ENCODE assay signal across 9 cellular contexts in the genomic region with DNA sequence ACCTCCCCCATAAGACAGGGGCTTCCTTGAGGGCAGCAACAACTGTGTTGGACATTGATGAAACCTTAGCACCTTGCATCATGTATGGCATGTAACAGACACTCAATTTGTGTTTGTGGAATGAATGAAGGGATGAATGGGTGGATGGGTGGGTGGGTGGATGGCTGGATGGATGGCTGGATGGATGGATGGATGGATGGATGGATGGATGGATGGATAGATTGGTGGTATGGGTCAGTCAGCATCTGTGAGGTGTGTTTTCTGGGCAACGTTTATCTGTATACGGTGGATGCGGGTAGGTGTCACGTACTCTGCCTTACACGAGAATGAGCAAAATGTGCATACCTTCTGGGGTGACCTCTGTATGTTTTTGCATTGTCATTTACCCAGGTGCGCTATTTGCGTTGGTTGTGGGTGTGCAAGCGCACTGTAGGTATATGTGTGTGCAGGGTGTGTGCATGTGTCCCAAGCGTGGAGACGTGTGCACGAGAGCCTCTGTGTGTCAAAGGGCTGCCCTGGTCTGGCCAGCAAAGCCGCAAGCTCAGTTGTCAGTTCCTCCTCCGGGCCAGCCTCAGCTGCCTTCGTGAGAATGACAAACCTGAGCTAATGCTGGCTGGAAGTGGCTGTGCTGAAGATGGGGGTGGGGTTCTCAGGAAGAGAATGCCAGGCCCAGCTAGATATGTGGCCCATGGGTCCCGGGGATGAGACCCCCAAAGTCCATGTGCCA. TPM values are rescaled to one million over a fixed set of nuclear protein-coding genes. Genes with fewer than 3 reads are reported as not detected.
DNase-seq lines count a peak whose midpoint lies in the region; ATAC-seq and TF ChIP-seq lines count a peak whose summit lies in the region.
"Had no signal": no experiment of that assay in that cellular context is flagged by ENCODE, and none has a peak within 500 bp of the region (broad histone marks: within the 10 kb centered on the region; RNA-seq: fewer than 3 reads in every experiment).

No MANE protein-coding gene starts in this region.

- POLR2A ChIA-PET in T-cell (lab: Charles Lee) = interaction anchor here in 1 of 2 donors (0.6 kb wide), 1 partner anchor 112 kb away, joined by 3 read pairs; no protein-coding TSS in a partner anchor

- H3K4me1 Mint-ChIP-seq in T-cell (peaks cover 66 to 85% (median 80%) of the 10 kb centered on the region in 3 donors), osteocyte (ENCODE audit: unreplicated experiment) (peaks cover 38% of the 10 kb centered on the region)

- H3K4me3 ChIP-seq in coronary artery = no peak overlapping the region

- H3K4me3 Mint-ChIP-seq in T-cell (peak overlapping the region; percentile 74 to 90 (median 83)), osteocyte (ENCODE audit: unreplicated experiment) (no peak overlapping the region)

- H3K27ac Mint-ChIP-seq in T-cell = peak overlapping the region; percentile 94 to 98
- peak overlapping the region; percentile 50 for H3K27ac Mint-ChIP-seq in osteocyte (ENCODE audit: unreplicated experiment)

- H3K9me3 Mint-ChIP-seq in T-cell (no peaks in the 10 kb centered on the region), osteocyte (ENCODE audit: unreplicated experiment) (no peaks in the 10 kb centered on the region)

- TF ChIP-seq CTCF in osteocyte (IDR thresholded peaks at IDR 0.05) = no peak
- no peak for TF ChIP-seq CTCF in coronary artery (IDR thresholded peaks at IDR 0.05)

- H3K27me3 Mint-ChIP-seq in T-cell (peaks cover 0 to 6% of the 10 kb centered on the region in 2 donors), osteocyte (ENCODE audit: unreplicated experiment) (no peaks in the 10 kb centered on the region)

- H3K36me3 Mint-ChIP-seq in T-cell (peaks cover 5% of the 10 kb centered on the region), osteocyte (ENCODE audit: unreplicated experiment) (no peaks in the 10 kb centered on the region)

- CTCF ChIA-PET in T-cell (lab: Charles Lee) = interaction anchor here (0.5 to 1.0 kb wide), 3 partner anchors 22 to 36 kb away, joined by 3 to 5 read pairs (median 3); no protein-coding TSS in a partner anchor

- peak; percentile 15 for ATAC-seq in GM19025 (IDR thresholded peaks at IDR 0.05; ENCODE audit: low read depth, unreplicated experiment)
- peak; percentile 38 for ATAC-seq in HG02885 (IDR thresholded peaks at IDR 0.05; ENCODE audit: poor library complexity, unreplicated experiment)
- no peak for ATAC-seq in T-cell (replicated peaks in 1 of 4)
- ATAC-seq in HG02981 (IDR thresholded peaks at IDR 0.05; ENCODE audit: unreplicated experiment) = no peak
- ATAC-seq: HCT116 had no signal

- H3K27ac ChIP-seq in coronary artery = peak overlapping the region in 1 of 2 donors; percentile 55

- DNase-seq in T-cell = peak in 1 of 34 experiments; percentile 24
- no peak for DNase-seq in osteocyte (ENCODE audit: extremely low spot score, unreplicated experiment)
- no peak for DNase-seq in coronary artery (ENCODE audit: low spot score)
- DNase-seq in superior temporal gyrus (ENCODE audit: extremely low spot score) = no peak
- DNase-seq: left cardiac atrium had no signal

RNA-seq across cellular contexts. Expression of a gene that starts 26.5 kb away (rescaled TPM):
- 10 to 100 TPM; 30.0 to 35.6 (median 30.6) TPM for total RNA-seq in T-cell
- 24.9 and 25.2 TPM in 2 replicates for total RNA-seq in osteocyte

Comparison
In these comparisons a context has a peak if more than half of its experiments do, and no peak if none do; other contexts are left out.
1. ATAC-seq: peak in GM19025 (single experiment) and HG02885 (single experiment); none in T-cell (0 of 4) and HG02981 (single experiment).